In genomic region chr3:69197922-69198540, GRCh38 we compare ENCODE assay signal across 14 cellular contexts.
DNase-seq lines count a peak whose midpoint lies in the region; ATAC-seq and TF ChIP-seq lines count a peak whose summit lies in the region.
"Had no signal": no experiment of that assay in that cellular context is flagged by ENCODE, and none has a peak within 500 bp of the region (broad histone marks: within the 10 kb centered on the region; RNA-seq: fewer than 3 reads in every experiment).

No MANE protein-coding gene starts in this region.

- H4K91ac ChIP-seq in trophoblast cell (ENCODE audit: low read depth, low read length), result no peak overlapping the region

- H3K4me1 Mint-ChIP-seq in stimulated activated naive CD8-positive, alpha-beta T cell treated with anti-CD3 and anti-CD28 coated beads, Interleukin-15, Interleukin-2, amounts not matched to agents 100 ng/mL and 50 ng/mL, for 24 hours (ENCODE audit: low read depth), result peaks cover 54% of the 10 kb centered on the region

- H4K8ac ChIP-seq in trophoblast cell (ENCODE audit: low read depth, low read length), result no peak overlapping the region

- peaks cover 7 to 15% of the 10 kb centered on the region in 2 experiments for H3K4me1 ChIP-seq in trophoblast cell (ENCODE audit: control insufficient read depth in 1 of 2, insufficient read depth in 2 of 2, low read length in 2 of 2)
- peaks cover 38% of the 10 kb centered on the region for H3K4me1 ChIP-seq in left ventricle myocardium inferior

- no peak overlapping the region for H3K4me3 ChIP-seq in trophoblast cell (ENCODE audit: low read depth, low read length)
- H3K4me3 ChIP-seq in left ventricle myocardium inferior, result no peak overlapping the region
- H3K4me3 ChIP-seq: tibial artery had no signal

- no CpG with 5 or more reads among the region's 8 CpGs for WGBS in trophoblast cell (ENCODE audit: extremely low coverage, insufficient coverage, insufficient read length)

- peak overlapping the region; percentile 97 for H3K27ac Mint-ChIP-seq in stimulated activated naive CD8-positive, alpha-beta T cell treated with anti-CD3 and anti-CD28 coated beads, Interleukin-15, Interleukin-2, amounts not matched to agents 100 ng/mL and 50 ng/mL, for 24 hours

- H3K36me3 ChIP-seq in trophoblast cell (ENCODE audit: control insufficient read depth in 1 of 2, insufficient read depth in 2 of 2, low read length in 2 of 2), result peaks cover 2 to 11% of the 10 kb centered on the region in 2 experiments
- H3K36me3 ChIP-seq in left ventricle myocardium inferior, result peaks cover 27% of the 10 kb centered on the region

- H2AK5ac ChIP-seq in trophoblast cell (ENCODE audit: low read length), result no peak overlapping the region

- H3K27me3 ChIP-seq in trophoblast cell (ENCODE audit: insufficient read depth, low read length), result no peaks in the 10 kb centered on the region
- H3K27me3 ChIP-seq in left ventricle myocardium inferior (ENCODE audit: low read depth), result no peaks in the 10 kb centered on the region
- H3K27me3 ChIP-seq: tibial artery had no signal

- H3K27me3 Mint-ChIP-seq in stimulated activated naive CD8-positive, alpha-beta T cell treated with anti-CD3 and anti-CD28 coated beads, Interleukin-15, Interleukin-2, amounts not matched to agents 100 ng/mL and 50 ng/mL, for 24 hours, result peaks cover 3% of the 10 kb centered on the region

- no peak overlapping the region for H4K12ac ChIP-seq in trophoblast cell (ENCODE audit: low read depth, low read length)

- H2BK12ac ChIP-seq in trophoblast cell (ENCODE audit: low read length), result no peak overlapping the region

- H3K79me1 ChIP-seq in trophoblast cell (ENCODE audit: low read length), result peaks cover 16% of the 10 kb centered on the region

- H3K23ac ChIP-seq in trophoblast cell (ENCODE audit: low read length), result no peak overlapping the region

- peak overlapping the region; percentile 24 for H3K14ac ChIP-seq in trophoblast cell (ENCODE audit: low read length)

- peak overlapping the region; percentile 15 for H2BK120ac ChIP-seq in trophoblast cell (ENCODE audit: insufficient read depth, low read length, poor library complexity)

- H3K4me3 Mint-ChIP-seq in stimulated activated naive CD8-positive, alpha-beta T cell treated with anti-CD3 and anti-CD28 coated beads, Interleukin-15, Interleukin-2, amounts not matched to agents 100 ng/mL and 50 ng/mL, for 24 hours, result peak overlapping the region; percentile 83

- H3K36me3 Mint-ChIP-seq in stimulated activated naive CD8-positive, alpha-beta T cell treated with anti-CD3 and anti-CD28 coated beads, Interleukin-15, Interleukin-2, amounts not matched to agents 100 ng/mL and 50 ng/mL, for 24 hours (ENCODE audit: low read depth), result peaks cover 28% of the 10 kb centered on the region

- H3K27ac ChIP-seq in trophoblast cell (ENCODE audit: low read depth, low read length) (peak overlapping the region; percentile 7), left ventricle myocardium inferior (replicated peaks) (no peak overlapping the region)
- H3K27ac ChIP-seq: tibial artery had no signal

- H3K9ac ChIP-seq in trophoblast cell (ENCODE audit: low read length), result no peak overlapping the region

- H3K4ac ChIP-seq in trophoblast cell (ENCODE audit: low read depth, low read length), result no peak overlapping the region

- no peak for TF ChIP-seq CTCF in left ventricle myocardium inferior (IDR thresholded peaks at IDR 0.05; ENCODE audit: borderline replicate concordance)

- no peak overlapping the region for H2AFZ ChIP-seq in trophoblast cell (ENCODE audit: insufficient read depth, low read length, poor library complexity)

- no peaks in the 10 kb centered on the region for H3K9me3 Mint-ChIP-seq in stimulated activated naive CD8-positive, alpha-beta T cell treated with anti-CD3 and anti-CD28 coated beads, Interleukin-15, Interleukin-2, amounts not matched to agents 100 ng/mL and 50 ng/mL, for 24 hours

- H3K9me3 ChIP-seq in trophoblast cell (ENCODE audit: insufficient read depth, low read depth, low read length) (no peaks in the 10 kb centered on the region), left ventricle myocardium inferior (replicated peaks) (no peaks in the 10 kb centered on the region)
- H3K9me3 ChIP-seq: tibial artery had no signal

- DNase-seq in activated CD4-positive, alpha-beta T cell treated with anti-CD3 and anti-CD28 coated beads for 48 hours, result peak; percentile 75
- DNase-seq in activated gamma-delta T cell (lab: John Stamatoyannopoulos, UW) (peak; percentile 33), trophoblast cell (peak in 1 of 2 donors; percentile 36), NCI-H1105 (lab: John Stamatoyannopoulos, UW) (no peak), left ventricle myocardium inferior (no peak)
- DNase-seq: EL, HCEC 1CT, NCI-H1436 treated with DMSO at 0.1 percent for 48 hours, posterior cingulate gyrus, tibial artery had no signal

- no peak overlapping the region for H3K18ac ChIP-seq in trophoblast cell (ENCODE audit: low read length)

- peak overlapping the region; percentile 25 for H3K4me2 ChIP-seq in trophoblast cell (ENCODE audit: low read length)

- no peak overlapping the region for H2BK5ac ChIP-seq in trophoblast cell (ENCODE audit: low read depth, low read length, poor library complexity)

- peaks cover 2% of the 10 kb centered on the region for H3K79me2 ChIP-seq in trophoblast cell (ENCODE audit: control insufficient read depth, insufficient read depth, low read length, poor library complexity)

- ATAC-seq in GM18858 (IDR thresholded peaks at IDR 0.05; ENCODE audit: unreplicated experiment), result no peak
- ATAC-seq in GM21737 (IDR thresholded peaks at IDR 0.05; ENCODE audit: unreplicated experiment), result no peak
- ATAC-seq: Panc1 had no signal

- intact Hi-C loops in left ventricle myocardium inferior (cut with micrococcal nuclease), result no loop called here

Comparison
In these comparisons a context has a peak if more than half of its experiments do, and no peak if none do; other contexts are left out.
1. DNase-seq: peak in activated CD4-positive, alpha-beta T cell treated with anti-CD3 and anti-CD28 coated beads for 48 hours (single experiment) and activated gamma-delta T cell (single experiment); none in NCI-H1105 (single experiment) and left ventricle myocardium inferior (single experiment).